ENCODE assay signal across 1 cellular context in the genomic region with DNA sequence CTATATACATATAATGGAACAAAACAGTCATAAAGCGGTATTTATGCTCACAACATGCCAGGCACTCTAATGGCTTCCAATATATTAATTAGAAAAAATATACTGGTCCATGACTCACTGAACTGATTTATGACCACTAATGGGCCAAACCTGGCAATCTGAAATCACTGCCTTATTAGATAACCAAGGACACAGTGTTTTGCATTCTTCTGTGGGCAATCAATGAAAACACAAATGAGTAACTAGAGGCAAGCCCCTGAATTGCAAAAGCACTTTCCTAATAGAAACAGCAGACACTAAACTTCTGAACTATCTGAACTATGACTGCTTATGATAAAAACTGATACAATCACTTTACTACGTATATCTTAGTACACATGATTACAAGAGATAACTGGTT.
TF ChIP-seq lines count a peak whose summit lies in the region.

No MANE protein-coding gene starts in this region.

TF ChIP-seq in HepG2, 621 proteins besides CTCF, POLR2A, EP300 and RAD21 (continued from another document):
- no peak for TF ChIP-seq ZNF615 (CRISPR knock-in tag; IDR thresholded peaks at IDR 0.05; ENCODE audit: borderline replicate concordance)
- TF ChIP-seq FOSL1 (CRISPR knock-in tag; IDR thresholded peaks at IDR 0.05; ENCODE audit: borderline replicate concordance): no peak
- TF ChIP-seq, protein P1, sequence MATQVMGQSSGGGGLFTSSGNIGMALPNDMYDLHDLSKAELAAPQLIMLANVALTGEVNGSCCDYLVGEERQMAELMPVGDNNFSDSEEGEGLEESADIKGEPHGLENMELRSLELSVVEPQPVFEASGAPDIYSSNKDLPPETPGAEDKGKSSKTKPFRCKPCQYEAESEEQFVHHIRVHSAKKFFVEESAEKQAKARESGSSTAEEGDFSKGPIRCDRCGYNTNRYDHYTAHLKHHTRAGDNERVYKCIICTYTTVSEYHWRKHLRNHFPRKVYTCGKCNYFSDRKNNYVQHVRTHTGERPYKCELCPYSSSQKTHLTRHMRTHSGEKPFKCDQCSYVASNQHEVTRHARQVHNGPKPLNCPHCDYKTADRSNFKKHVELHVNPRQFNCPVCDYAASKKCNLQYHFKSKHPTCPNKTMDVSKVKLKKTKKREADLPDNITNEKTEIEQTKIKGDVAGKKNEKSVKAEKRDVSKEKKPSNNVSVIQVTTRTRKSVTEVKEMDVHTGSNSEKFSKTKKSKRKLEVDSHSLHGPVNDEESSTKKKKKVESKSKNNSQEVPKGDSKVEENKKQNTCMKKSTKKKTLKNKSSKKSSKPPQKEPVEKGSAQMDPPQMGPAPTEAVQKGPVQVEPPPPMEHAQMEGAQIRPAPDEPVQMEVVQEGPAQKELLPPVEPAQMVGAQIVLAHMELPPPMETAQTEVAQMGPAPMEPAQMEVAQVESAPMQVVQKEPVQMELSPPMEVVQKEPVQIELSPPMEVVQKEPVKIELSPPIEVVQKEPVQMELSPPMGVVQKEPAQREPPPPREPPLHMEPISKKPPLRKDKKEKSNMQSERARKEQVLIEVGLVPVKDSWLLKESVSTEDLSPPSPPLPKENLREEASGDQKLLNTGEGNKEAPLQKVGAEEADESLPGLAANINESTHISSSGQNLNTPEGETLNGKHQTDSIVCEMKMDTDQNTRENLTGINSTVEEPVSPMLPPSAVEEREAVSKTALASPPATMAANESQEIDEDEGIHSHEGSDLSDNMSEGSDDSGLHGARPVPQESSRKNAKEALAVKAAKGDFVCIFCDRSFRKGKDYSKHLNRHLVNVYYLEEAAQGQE (IDR thresholded peaks at IDR 0.05; ENCODE audit: borderline replicate concordance in 1 of 2, low read depth in 1 of 2, low read length in 2 of 2): no peak
- TF ChIP-seq HMG20A (CRISPR knock-in tag; IDR thresholded peaks at IDR 0.05; ENCODE audit: borderline replicate concordance): peak; percentile 90
- TF ChIP-seq, protein P2, sequence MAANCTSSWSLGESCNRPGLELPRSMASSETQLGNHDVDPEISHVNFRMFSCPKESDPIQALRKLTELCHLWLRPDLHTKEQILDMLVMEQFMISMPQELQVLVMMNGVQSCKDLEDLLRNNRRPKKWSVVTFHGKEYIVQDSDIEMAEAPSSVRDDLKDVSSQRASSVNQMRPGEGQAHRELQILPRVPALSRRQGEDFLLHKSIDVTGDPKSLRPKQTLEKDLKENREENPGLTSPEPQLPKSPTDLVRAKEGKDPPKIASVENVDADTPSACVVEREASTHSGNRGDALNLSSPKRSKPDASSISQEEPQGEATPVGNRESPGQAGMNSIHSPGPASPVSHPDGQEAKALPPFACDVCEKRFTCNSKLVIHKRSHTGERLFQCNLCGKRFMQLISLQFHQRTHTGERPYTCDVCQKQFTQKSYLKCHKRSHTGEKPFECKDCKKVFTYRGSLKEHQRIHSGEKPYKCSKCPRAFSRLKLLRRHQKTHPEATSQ (CRISPR knock-in tag; IDR thresholded peaks at IDR 0.05; ENCODE audit: borderline replicate concordance): no peak
- no peak for TF ChIP-seq ZNF549 (CRISPR knock-in tag; IDR thresholded peaks at IDR 0.05)
- no peak for TF ChIP-seq ZNF557 (CRISPR knock-in tag; IDR thresholded peaks at IDR 0.05)
- no peak for TF ChIP-seq ELF4 (CRISPR knock-in tag; IDR thresholded peaks at IDR 0.05; ENCODE audit: borderline replicate concordance)
- no peak for TF ChIP-seq SMARCE1 (IDR thresholded peaks at IDR 0.05; ENCODE audit: borderline replicate concordance)
- no peak for TF ChIP-seq PITX1 (CRISPR knock-in tag; IDR thresholded peaks at IDR 0.05)
- TF ChIP-seq ZNF30 (CRISPR knock-in tag; IDR thresholded peaks at IDR 0.05): no peak
- TF ChIP-seq, protein P3, sequence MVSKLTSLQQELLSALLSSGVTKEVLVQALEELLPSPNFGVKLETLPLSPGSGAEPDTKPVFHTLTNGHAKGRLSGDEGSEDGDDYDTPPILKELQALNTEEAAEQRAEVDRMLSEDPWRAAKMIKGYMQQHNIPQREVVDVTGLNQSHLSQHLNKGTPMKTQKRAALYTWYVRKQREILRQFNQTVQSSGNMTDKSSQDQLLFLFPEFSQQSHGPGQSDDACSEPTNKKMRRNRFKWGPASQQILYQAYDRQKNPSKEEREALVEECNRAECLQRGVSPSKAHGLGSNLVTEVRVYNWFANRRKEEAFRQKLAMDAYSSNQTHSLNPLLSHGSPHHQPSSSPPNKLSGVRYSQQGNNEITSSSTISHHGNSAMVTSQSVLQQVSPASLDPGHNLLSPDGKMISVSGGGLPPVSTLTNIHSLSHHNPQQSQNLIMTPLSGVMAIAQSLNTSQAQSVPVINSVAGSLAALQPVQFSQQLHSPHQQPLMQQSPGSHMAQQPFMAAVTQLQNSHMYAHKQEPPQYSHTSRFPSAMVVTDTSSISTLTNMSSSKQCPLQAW (CRISPR knock-in tag; IDR thresholded peaks at IDR 0.05): no peak
- no peak for TF ChIP-seq ZNF367 (CRISPR knock-in tag; IDR thresholded peaks at IDR 0.05; ENCODE audit: borderline replicate concordance)
- TF ChIP-seq ZNF670 (CRISPR knock-in tag; IDR thresholded peaks at IDR 0.05; ENCODE audit: borderline replicate concordance): peak; percentile 45; the same call in 1 of the 2 replicates
- TF ChIP-seq RFX3 (CRISPR knock-in tag; IDR thresholded peaks at IDR 0.05): no peak
- TF ChIP-seq MTA1 (CRISPR knock-in tag; IDR thresholded peaks at IDR 0.05; ENCODE audit: borderline replicate concordance): no peak
- no peak for TF ChIP-seq MXD4 (CRISPR knock-in tag; IDR thresholded peaks at IDR 0.05)
- TF ChIP-seq, protein P4, sequence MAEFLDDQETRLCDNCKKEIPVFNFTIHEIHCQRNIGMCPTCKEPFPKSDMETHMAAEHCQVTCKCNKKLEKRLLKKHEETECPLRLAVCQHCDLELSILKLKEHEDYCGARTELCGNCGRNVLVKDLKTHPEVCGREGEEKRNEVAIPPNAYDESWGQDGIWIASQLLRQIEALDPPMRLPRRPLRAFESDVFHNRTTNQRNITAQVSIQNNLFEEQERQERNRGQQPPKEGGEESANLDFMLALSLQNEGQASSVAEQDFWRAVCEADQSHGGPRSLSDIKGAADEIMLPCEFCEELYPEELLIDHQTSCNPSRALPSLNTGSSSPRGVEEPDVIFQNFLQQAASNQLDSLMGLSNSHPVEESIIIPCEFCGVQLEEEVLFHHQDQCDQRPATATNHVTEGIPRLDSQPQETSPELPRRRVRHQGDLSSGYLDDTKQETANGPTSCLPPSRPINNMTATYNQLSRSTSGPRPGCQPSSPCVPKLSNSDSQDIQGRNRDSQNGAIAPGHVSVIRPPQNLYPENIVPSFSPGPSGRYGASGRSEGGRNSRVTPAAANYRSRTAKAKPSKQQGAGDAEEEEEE (CRISPR knock-in tag; IDR thresholded peaks at IDR 0.05; ENCODE audit: borderline replicate concordance): no peak
- no peak for TF ChIP-seq NPAS2 (CRISPR knock-in tag; IDR thresholded peaks at IDR 0.05; ENCODE audit: borderline replicate concordance)
